Comparison of ENCODE assay signal across 1 cellular context in genomic region chr3:195352895-195353488, GRCh38.
A peak's percentile ranks its signal among the peaks of the same experiment; 100 is the strongest.
TF ChIP-seq lines count a peak whose summit lies in the region.

No MANE protein-coding gene starts in this region.

TF ChIP-seq in K562, 482 proteins besides CTCF, POLR2A, EP300 and RAD21 (continued from another document and continues in another):
- TF ChIP-seq ZNF609 (CRISPR knock-in tag; IDR thresholded peaks at IDR 0.05; ENCODE audit: borderline replicate concordance) (no peak), ATF2 (CRISPR knock-in tag; IDR thresholded peaks at IDR 0.05) (no peak), XRCC4 (IDR thresholded peaks at IDR 0.05; ENCODE audit: extremely low read depth, insufficient read depth, insufficient read length) (no peak), CUX1 (CRISPR knock-in tag; IDR thresholded peaks at IDR 0.05) (no peak), ZNF830 (CRISPR knock-in tag; IDR thresholded peaks at IDR 0.05) (no peak), KDM1A (IDR thresholded peaks at IDR 0.05) (no peak), MEF2A (IDR thresholded peaks at IDR 0.05; ENCODE audit: control insufficient read depth, low read depth, low read length) (no peak), GTF2E2 (tag; IDR thresholded peaks at IDR 0.05) (no peak; the same call in 1 of the 2 replicates), MITF (IDR thresholded peaks at IDR 0.05) (no peak), ZNF121 (CRISPR knock-in tag; conservative IDR thresholded peaks at IDR 0.05) (no peak), STAT5B (CRISPR knock-in tag; IDR thresholded peaks at IDR 0.05) (no peak), SMARCB1 (IDR thresholded peaks at IDR 0.05; ENCODE audit: insufficient read length, low read depth) (no peak), CEBPZ (IDR thresholded peaks at IDR 0.05; ENCODE audit: borderline replicate concordance, low read depth, low read length) (no peak), MCM7 (IDR thresholded peaks at IDR 0.05) (no peak), NRF1 (conservative IDR thresholded peaks at IDR 0.05 in 1 of 2, IDR thresholded peaks at IDR 0.05 in 1 of 2) (peak in 1 of 2 experiments; percentile 35; a peak in 2 of 4 replicates), CEBPG (CRISPR knock-in tag; IDR thresholded peaks at IDR 0.05) (peak; percentile 98), CEBPG (tag; conservative IDR thresholded peaks at IDR 0.05 in 1 of 2, IDR thresholded peaks at IDR 0.05 in 1 of 2) (peak; percentile 74 to 97), PCBP1 (IDR thresholded peaks at IDR 0.05; ENCODE audit: low read depth, low read length, poor library complexity, severe bottlenecking) (no peak), EP400 (IDR thresholded peaks at IDR 0.05) (peak; percentile 57), BHLHE40 (IDR thresholded peaks at IDR 0.05; ENCODE audit: low read length) (no peak), ZBTB8A (IDR thresholded peaks at IDR 0.05; ENCODE audit: partially characterized antibody) (no peak), ZNF764 (CRISPR knock-in tag; IDR thresholded peaks at IDR 0.05; ENCODE audit: low read depth) (no peak), SIN3B (IDR thresholded peaks at IDR 0.05; ENCODE audit: low read depth) (no peak), HDGF (IDR thresholded peaks at IDR 0.05) (no peak), MCM5 (IDR thresholded peaks at IDR 0.05; ENCODE audit: low read depth) (no peak), RCOR1 (IDR thresholded peaks at IDR 0.05; ENCODE audit: borderline replicate concordance in 1 of 2, low read depth in 2 of 2, low read length in 2 of 2) (peak in 1 of 2 experiments; percentile 93; a peak in 1 of 4 replicates), ZNF282 (CRISPR knock-in tag; IDR thresholded peaks at IDR 0.05) (no peak)
